In genomic region chr17:9132291-9132690, GRCh38 we compare ENCODE assay signal across 24 cellular contexts.
"Had no signal": no experiment of that assay in that cellular context is flagged by ENCODE, and none has a peak within 500 bp of the region (broad histone marks: within the 10 kb centered on the region; RNA-seq: fewer than 3 reads in every experiment).

No MANE protein-coding gene starts in this region.

- H3K9me3 ChIP-seq: left ventricle myocardium inferior, ovary, right atrium auricular region, right lobe of liver, stomach, testis, thyroid gland, transverse colon, upper lobe of left lung, vagina had no signal

- H3K4me1 Mint-ChIP-seq: immature natural killer cell; naive B cell; natural killer cell; stimulated activated naive B cell treated with anti-CD40 and anti-IgM and Interleukin-4, amounts not matched to agents 10 μg/mL and 1 μg/mL and 100 μg/mL, for 72 hours had no signal

- H3K27me3 ChIP-seq: ovary, right atrium auricular region, right lobe of liver, stomach, testis, thyroid gland, transverse colon, upper lobe of left lung, vagina had no signal

- H3K36me3 ChIP-seq: left ventricle myocardium inferior, ovary, right atrium auricular region, right lobe of liver, stomach, thyroid gland, transverse colon, upper lobe of left lung, vagina had no signal

- H3K9me3 Mint-ChIP-seq: immature natural killer cell; mesothelial cell of epicardium; naive B cell; natural killer cell; stimulated activated naive B cell treated with anti-CD40 and anti-IgM and Interleukin-4, amounts not matched to agents 10 μg/mL and 1 μg/mL and 100 μg/mL, for 72 hours had no signal

- H3K27ac Mint-ChIP-seq: immature natural killer cell; mesothelial cell of epicardium; naive B cell; natural killer cell; progenitor cell of endocrine pancreas; stimulated activated naive B cell treated with anti-CD40 and anti-IgM and Interleukin-4, amounts not matched to agents 10 μg/mL and 1 μg/mL and 100 μg/mL, for 72 hours had no signal

- H3K4me3 Mint-ChIP-seq: immature natural killer cell; mesothelial cell of epicardium; naive B cell; natural killer cell; stimulated activated naive B cell treated with anti-CD40 and anti-IgM and Interleukin-4, amounts not matched to agents 10 μg/mL and 1 μg/mL and 100 μg/mL, for 72 hours had no signal

- H3K4me1 ChIP-seq: right lobe of liver, thyroid gland, transverse colon, upper lobe of left lung, vagina had no signal

- ATAC-seq: natural killer cell; stimulated activated naive B cell treated with anti-CD40 and anti-IgM and Interleukin-4, amounts not matched to agents 10 μg/mL and 1 μg/mL and 100 μg/mL, for 72 hours; stimulated activated naive CD8-positive, alpha-beta T cell treated with anti-CD3 and anti-CD28 coated beads, Interleukin-15, Interleukin-2, amounts not matched to agents 100 U/mL and 50 U/mL, for 24 hours had no signal

- H3K27ac ChIP-seq: left ventricle myocardium inferior, ovary, right lobe of liver, stomach, testis, thyroid gland, transverse colon, upper lobe of left lung, vagina had no signal

- FAIRE-seq: islet of Langerhans, kidney had no signal

- H3K36me3 Mint-ChIP-seq: immature natural killer cell; mesothelial cell of epicardium; naive B cell; natural killer cell; stimulated activated naive B cell treated with anti-CD40 and anti-IgM and Interleukin-4, amounts not matched to agents 10 μg/mL and 1 μg/mL and 100 μg/mL, for 72 hours had no signal

- DNase-seq: hypothalamus; immature natural killer cell; left ventricle myocardium inferior; mesendoderm; naive B cell; natural killer cell; ovary; right lobe of liver; stimulated activated CD4-positive, alpha-beta T cell treated with anti-CD3 and anti-CD28 coated beads, Interleukin-1b, Interleukin-23, amount 100 ng/mL, for 48 hours; stimulated activated CD4-positive, alpha-beta T cell treated with anti-CD3 and anti-CD28 coated beads, Interleukin-2, amount 100 ng/mL, for 48 hours; stimulated activated naive B cell treated with anti-CD40 and anti-IgM and Interleukin-4, amounts not matched to agents 10 μg/mL and 1 μg/mL and 100 μg/mL, for 72 hours; stimulated activated naive CD8-positive, alpha-beta T cell treated with anti-CD3 and anti-CD28 coated beads, Interleukin-15, Interleukin-2, amounts not matched to agents 100 U/mL and 50 U/mL, for 24 hours; stomach; testis; thyroid gland; transverse colon; upper lobe of left lung had no signal

- H3K4me3 ChIP-seq: left ventricle myocardium inferior, lung, ovary, right atrium auricular region, right lobe of liver, stomach, testis, thyroid gland, transverse colon, upper lobe of left lung, vagina had no signal
